15 cellular contexts compared by ENCODE assay signal in genomic region chr7:123846217-123846891, GRCh38. TPM values are rescaled to one million over a fixed set of nuclear protein-coding genes. Genes with fewer than 3 reads are reported as not detected.
DNase-seq lines count a peak whose midpoint lies in the region; ATAC-seq, FAIRE-seq and TF ChIP-seq lines count a peak whose summit lies in the region.
"Had no signal": no experiment of that assay in that cellular context is flagged by ENCODE, and none has a peak within 500 bp of the region (broad histone marks: within the 10 kb centered on the region; RNA-seq: fewer than 3 reads in every experiment).

No MANE protein-coding gene starts in this region.

- peaks cover 14% of the 10 kb centered on the region for H3K4me1 ChIP-seq in BLaER1
- H3K4me1 ChIP-seq in GM12878 (ENCODE audit: control insufficient read depth, insufficient read depth, low read length): no peaks in the 10 kb centered on the region
- H3K4me1 ChIP-seq in HepG2 (ENCODE audit: insufficient read depth, low read length): peaks cover 20% of the 10 kb centered on the region
- H3K4me1 ChIP-seq: vagina had no signal

- H3K9ac ChIP-seq in BLaER1 (no peak overlapping the region; the same call in 1 of the 2 replicates), GM12878 (ENCODE audit: control insufficient read depth, insufficient read depth, low read length) (no peak overlapping the region), HepG2 (ENCODE audit: insufficient read depth, low read depth, low read length) (no peak overlapping the region)

- H3K4me3 ChIP-seq in BLaER1 (no peak overlapping the region), GM12878 (no peak overlapping the region), HepG2 (replicated peaks in 1 of 3; ENCODE audit: insufficient read depth in 1 of 3, low read depth in 2 of 3, low read length in 3 of 3) (no peak overlapping the region)
- H3K4me3 ChIP-seq: vagina had no signal

- in situ Hi-C loops in GM12878 (cut with MboI): no loop called here
- in situ Hi-C loops in HepG2 (cut with HindIII; ENCODE audit: extremely low pct_ligation_motif_present, low pct_unique_long_range_greater_than_20kb): no loop called here

- RAD21 ChIA-PET in GM12878 (lab: Charles Lee; ENCODE audit: unreplicated experiment): interaction anchor here (1.0 to 2.2 kb wide), 8 partner anchors 10 to 98 kb away, joined by 3 to 11 read pairs (median 4); partner anchors contain the start of gene WASL

- H3K27ac ChIP-seq in BLaER1: peak overlapping the region; percentile 10; the same call in 1 of the 2 replicates
- H3K27ac ChIP-seq in GM12878 (ENCODE audit: control insufficient read depth, insufficient read depth): no peak overlapping the region
- H3K27ac ChIP-seq in HepG2 (ENCODE audit: extremely low read length, insufficient read depth, low read length): no peak overlapping the region
- H3K27ac ChIP-seq: vagina had no signal

- ATAC-seq in GM12878 (peak; percentile 93), HepG2 (peak; percentile 89), GM19023 (IDR thresholded peaks at IDR 0.05; ENCODE audit: unreplicated experiment) (no peak)
- ATAC-seq: stimulated activated naive B cell treated with anti-CD40 and anti-IgM and Interleukin-4, amounts not matched to agents 10 μg/mL and 1 μg/mL and 100 μg/mL, for 72 hours had no signal

- 0% methylated on average over 3 of the region's 3 CpGs for WGBS in GM12878 (ENCODE audit: insufficient coverage, insufficient replicate concordance, low lambda C conversion rate, missing lambda C conversion rate)
- WGBS in HepG2 (ENCODE audit: low lambda C conversion rate): 0% methylated on average over 1 of the region's 3 CpGs

- no TSS peak for BruUV-seq in GM12878 (replicated peaks; lab: Mats Ljungman, UMichigan)
- BruUV-seq in HepG2 (replicated peaks; lab: Mats Ljungman, UMichigan): no TSS peak

- POLR2A ChIA-PET in GM12878 (lab: Charles Lee): interaction anchor here (0.6 to 1.2 kb wide), 2 partner anchors 48 to 126 kb away, joined by 3 read pairs; no protein-coding TSS in a partner anchor
- POLR2A ChIA-PET in HepG2 (lab: Yijun Ruan, JAX): interaction anchor here (1.4 kb wide), 1 partner anchor 98 kb away, joined by 4 read pairs; the partner anchor contains the start of gene WASL

- TF ChIP-seq EP300 in GM12878 (IDR thresholded peaks at IDR 0.05; ENCODE audit: borderline replicate concordance in 1 of 2, control insufficient read depth in 1 of 2, low read depth in 2 of 2, low read length in 2 of 2) (no peak), HepG2 (IDR thresholded peaks at IDR 0.05; ENCODE audit: low read depth in 2 of 2, low read length in 2 of 2) (no peak), HepG2 (CRISPR knock-in tag; IDR thresholded peaks at IDR 0.05; ENCODE audit: borderline replicate concordance) (no peak)

- H4K20me1 ChIP-seq in BLaER1 (no peaks in the 10 kb centered on the region), GM12878 (ENCODE audit: control insufficient read depth, insufficient read depth) (no peaks in the 10 kb centered on the region), HepG2 (ENCODE audit: insufficient read depth, low read length) (no peaks in the 10 kb centered on the region)

- H3K79me2 ChIP-seq in GM12878 (ENCODE audit: control insufficient read depth, insufficient read depth, low read length) (no peaks in the 10 kb centered on the region), HepG2 (ENCODE audit: insufficient read depth, low read length) (no peaks in the 10 kb centered on the region)

- H3K27me3 ChIP-seq in BLaER1 (no peaks in the 10 kb centered on the region), GM12878 (replicated peaks in 1 of 2; ENCODE audit: control insufficient read depth in 2 of 2, insufficient read depth in 2 of 2, low read length in 1 of 2) (no peaks in the 10 kb centered on the region), HepG2 (ENCODE audit: control insufficient read depth in 1 of 2, insufficient read depth in 2 of 2, low read length in 2 of 2) (no peaks in the 10 kb centered on the region)
- H3K27me3 ChIP-seq: vagina had no signal

- no peak for TF ChIP-seq RAD21 in GM12878 (IDR thresholded peaks at IDR 0.05; ENCODE audit: insufficient read depth, low read depth, low read length)
- no peak for TF ChIP-seq RAD21 in HepG2 (CRISPR knock-in tag; IDR thresholded peaks at IDR 0.05)

- TF ChIP-seq POLR2A in GM12878 (IDR thresholded peaks at IDR 0.05; ENCODE audit: low read depth, low read length) (no peak), HepG2 (IDR thresholded peaks at IDR 0.05; ENCODE audit: insufficient read depth in 1 of 2, low read depth in 2 of 2, low read length in 2 of 2) (no peak)

- FAIRE-seq in GM12878 (lab: Jason Lieb, UNC) (no peak), HepG2 (lab: Jason Lieb, UNC) (no peak)

- TF ChIP-seq CTCF in GM12878 (IDR thresholded peaks at IDR 0.05 in 2 of 3, conservative IDR thresholded peaks at IDR 0.05 in 1 of 3; ENCODE audit: control insufficient read depth in 2 of 3, extremely low read depth in 1 of 3, insufficient read depth in 1 of 3, low read depth in 3 of 3, low read length in 3 of 3) (no peak), HepG2 (CRISPR knock-in tag; IDR thresholded peaks at IDR 0.05) (no peak)

- H3K9me3 ChIP-seq in BLaER1 (no peaks in the 10 kb centered on the region), GM12878 (replicated peaks; ENCODE audit: control insufficient read depth, insufficient read depth, low read length) (no peaks in the 10 kb centered on the region), HepG2 (ENCODE audit: low read length) (no peaks in the 10 kb centered on the region)
- H3K9me3 ChIP-seq: vagina had no signal

- peak; percentile 66 for DNase-seq in HT-29 (ENCODE audit: low spot score)
- peak; percentile 7 for DNase-seq in GM12878 (ENCODE audit: low read depth, low spot score)
- DNase-seq in HepG2 (ENCODE audit: low spot score): no peak
- DNase-seq in NCI-H446 (lab: John Stamatoyannopoulos, UW): no peak
- no peak for DNase-seq in NCI-H1930 (lab: John Stamatoyannopoulos, UW)
- no peak for DNase-seq in NCI-H2081 treated with DMSO at 0.1 percent for 48 hours (lab: John Stamatoyannopoulos, UW)
- DNase-seq: activated CD4-positive, alpha-beta T cell treated with anti-CD3 and anti-CD28 coated beads, Interleukin-2, amount 10 ng/mL, durations not matched to agents 7 days and 5 days; midbrain; NCI-H2081; posterior cingulate gyrus; stimulated activated naive B cell treated with anti-CD40 and anti-IgM and Interleukin-4, amounts not matched to agents 10 μg/mL and 1 μg/mL and 100 μg/mL, for 72 hours had no signal

- SMC1A ChIA-PET in GM12878 (lab: Charles Lee; ENCODE audit: uncharacterized antibody, unreplicated experiment): interaction anchor here (0.6 to 4.1 kb wide), 8 partner anchors 19 to 75 kb away, joined by 3 to 26 read pairs (median 4); no protein-coding TSS in a partner anchor

- H3K4me2 ChIP-seq in BLaER1: peak overlapping the region; percentile 58
- H3K4me2 ChIP-seq in GM12878 (ENCODE audit: control insufficient read depth, insufficient read depth): no peak overlapping the region
- H3K4me2 ChIP-seq in HepG2 (ENCODE audit: low read depth, low read length): peak overlapping the region; percentile 34

- intact Hi-C loops in GM12878 (cut with micrococcal nuclease; ENCODE audit: unreplicated experiment) (no loop called here), HepG2 (cut with micrococcal nuclease; ENCODE audit: unreplicated experiment) (no loop called here)

- CTCF ChIA-PET in GM12878 (lab: Yijun Ruan, JAX): interaction anchor here (0.6 to 4.5 kb wide), 7 partner anchors 12 to 222 kb away, joined by 3 to 25 read pairs (median 6); no protein-coding TSS in a partner anchor
- CTCF ChIA-PET in HepG2 (lab: Yijun Ruan, JAX; ENCODE audit: low intra/inter-chr PET ratio, low total read pairs): no interaction called here

- no peak overlapping the region for H2AFZ ChIP-seq in GM12878 (ENCODE audit: control insufficient read depth, low read depth, low read length)
- H2AFZ ChIP-seq in HepG2 (ENCODE audit: low read length): no peak overlapping the region

- H3K36me3 ChIP-seq in BLaER1 (no peaks in the 10 kb centered on the region), GM12878 (ENCODE audit: control insufficient read depth in 2 of 2, insufficient read depth in 2 of 2, low read length in 1 of 2) (no peaks in the 10 kb centered on the region), HepG2 (replicated peaks in 1 of 2; ENCODE audit: control insufficient read depth in 1 of 2, insufficient read depth in 2 of 2, low read length in 2 of 2) (no peaks in the 10 kb centered on the region)
- H3K36me3 ChIP-seq: vagina had no signal

RNA-seq across cellular contexts. Expression of gene HYAL4, which starts 1.4 kb away (rescaled TPM):
- 0.79 and 2.8 TPM in 2 replicates for total RNA-seq in HT-29 (2014; rRNA removed; shearing (Covaris generic))
- total RNA-seq in GM12878 (2013; cell fraction: nucleolus; rRNA removed): 1.3 and 2.0 TPM in 2 replicates
- total RNA-seq in GM12878 (2014; rRNA removed): 0.16 and 0.28 TPM in 2 replicates
- 0.22 and 0.32 TPM in 2 replicates for total RNA-seq in GM12878 (2014; rRNA removed; fragmentation: Illumina TruSeq; extraction: Trizol)
- 0.37 TPM in 1 of 2 replicates, not detected in the other for total RNA-seq in GM12878 (2021)
- not detected for polyA plus RNA-seq in GM12878 (2011; ENCODE audit: low read depth)
- polyA plus RNA-seq in GM12878 (2011; rRNA removed): 0.88 and 1.1 TPM in 2 replicates
- polyA plus RNA-seq in GM12878 (2011; cell fraction: cytosol; rRNA removed): 0.13 and 0.15 TPM in 2 replicates
- polyA plus RNA-seq in GM12878 (2011; cell fraction: nucleus; rRNA removed): 0.88 and 1.6 TPM in 2 replicates
- polyA plus RNA-seq in GM12878 (2012): 0.09 and 0.18 TPM in 2 replicates
- polyA plus RNA-seq in GM12878 (2014; fragmentation: Illumina TruSeq; extraction: Trizol): 0.26 TPM in 1 of 2 replicates, not detected in the other
- under 1 TPM; 0.20 to 0.26 TPM for polyA plus RNA-seq in GM12878 (2014; fragmentation: Nextera tagmentation; extraction: Ambion mirVana)
- 0.40 TPM in 1 of 2 replicates, not detected in the other for polyA plus RNA-seq in GM12878 (2014; rRNA removed)
- polyA plus RNA-seq in GM12878 (2016; fragmentation: Nextera tagmentation; extraction: Ambion mirVana): under 1 TPM; 0.14 to 0.37 TPM
- polyA minus RNA-seq in GM12878 (2011; rRNA and poly(A)+ RNA removed): 0.57 and 0.59 TPM in 2 replicates
- polyA minus RNA-seq in GM12878 (2011; cell fraction: cytosol; rRNA and poly(A)+ RNA removed): not detected in 2 replicates
- polyA minus RNA-seq in GM12878 (2011; cell fraction: nucleus; rRNA and poly(A)+ RNA removed): 0.67 and 0.97 TPM in 2 replicates
- total RNA-seq in HepG2 (2016; rRNA removed; fragmentation: Illumina TruSeq; extraction: Trizol): not detected in 2 replicates
- not detected in 2 replicates for total RNA-seq in HepG2 (2016; cell fraction: cytosol; rRNA removed; fragmentation: Illumina TruSeq; extraction: Trizol; ENCODE audit: low read depth)
- total RNA-seq in HepG2 (2016; cell fraction: insoluble cytoplasmic fraction; rRNA removed; fragmentation: Illumina TruSeq; extraction: Trizol): not detected in 2 replicates
- total RNA-seq in HepG2 (2016; cell fraction: membrane; rRNA removed; fragmentation: Illumina TruSeq; extraction: Trizol): not detected in 2 replicates
- not detected in 2 replicates for total RNA-seq in HepG2 (2016; cell fraction: nucleus; rRNA removed; fragmentation: Illumina TruSeq; extraction: Trizol)
- polyA plus RNA-seq in HepG2 (2011; rRNA removed): not detected in 2 replicates
- not detected in 2 replicates for polyA plus RNA-seq in HepG2 (2011; cell fraction: cytosol; rRNA removed)
- not detected in 2 replicates for polyA plus RNA-seq in HepG2 (2011; cell fraction: nucleus; rRNA removed)
- polyA plus RNA-seq in HepG2 (2012): not detected in 2 replicates
- polyA plus RNA-seq in HepG2 (2016; cell fraction: cytosol; fragmentation: Illumina TruSeq; extraction: Trizol; ENCODE audit: low read depth): not detected in 2 replicates
- polyA plus RNA-seq in HepG2 (2016; cell fraction: insoluble cytoplasmic fraction; fragmentation: Illumina TruSeq; extraction: Trizol; ENCODE audit: low read depth): not detected in 2 replicates
- not detected in 2 replicates for polyA plus RNA-seq in HepG2 (2016; cell fraction: membrane; fragmentation: Illumina TruSeq; extraction: Trizol; ENCODE audit: low read depth)
- not detected in 2 replicates for polyA plus RNA-seq in HepG2 (2016; cell fraction: nucleus; fragmentation: Illumina TruSeq; extraction: Trizol; ENCODE audit: insufficient read depth, low read depth)
- polyA minus RNA-seq in HepG2 (2011; rRNA and poly(A)+ RNA removed; ENCODE audit: low replicate concordance): 0.26 TPM in 1 of 2 replicates, not detected in the other
- polyA minus RNA-seq in HepG2 (2011; cell fraction: cytosol; rRNA and poly(A)+ RNA removed): not detected in 2 replicates
- polyA minus RNA-seq in HepG2 (2011; cell fraction: nucleus; rRNA and poly(A)+ RNA removed): not detected in 2 replicates
- total RNA-seq: epithelial cell of proximal tubule had no signal

Comparison
In these comparisons a context has a peak if more than half of its experiments do, and no peak if none do; other contexts are left out.
1. DNase-seq: peak in HT-29 (single experiment) and GM12878 (single experiment); none in HepG2 (single experiment), NCI-H446 (0 of 2), NCI-H1930 (0 of 2) and NCI-H2081 treated with DMSO at 0.1 percent for 48 hours (single experiment).